ENCODE assay signal across 18 cellular contexts in genomic region chr2:10830203-10830602, GRCh38. TPM values are rescaled to one million over a fixed set of nuclear protein-coding genes. Genes with fewer than 3 reads are reported as not detected.
DNase-seq lines count a peak whose midpoint lies in the region; ATAC-seq, FAIRE-seq and TF ChIP-seq lines count a peak whose summit lies in the region.
"Had no signal": no experiment of that assay in that cellular context is flagged by ENCODE, and none has a peak within 500 bp of the region (broad histone marks: within the 10 kb centered on the region; RNA-seq: fewer than 3 reads in every experiment).

No MANE protein-coding gene starts in this region.

- TF ChIP-seq RAD21 in liver (IDR thresholded peaks at IDR 0.05): peak; percentile 34 to 59

- FAIRE-seq in small intestine (lab: Jason Lieb, UNC): no peak
- FAIRE-seq: GM12878, GM18507 had no signal

- no peak overlapping the region for H3K9ac ChIP-seq in liver (ENCODE audit: low read depth in 1 of 2, low read length in 2 of 2)

- H3K36me3 Mint-ChIP-seq in natural killer cell treated with Interleukin-12 subunit alpha and Interleukin-12 subunit beta and Interleukin-15 and Interleukin-18, amount 100 ng/mL, for 72 hours: no peaks in the 10 kb centered on the region
- H3K36me3 Mint-ChIP-seq in natural killer cell: no peaks in the 10 kb centered on the region

- WGBS in liver: 30% methylated on average over 8 of the region's 8 CpGs
- 26 to 61% (median 34%) methylated on average over 8 of the region's 8 CpGs for WGBS in small intestine, 3 donors
- WGBS in aorta, 2 donors: 66 to 67% methylated on average over 8 of the region's 8 CpGs
- 77 to 78% methylated on average over 8 of the region's 8 CpGs for WGBS in heart right ventricle, 2 donors

- no peaks in the 10 kb centered on the region for H3K9me3 ChIP-seq in liver (ENCODE audit: control insufficient read depth in 4 of 4, low read length in 3 of 4)
- no peaks in the 10 kb centered on the region for H3K9me3 ChIP-seq in small intestine (ENCODE audit: control insufficient read depth, low read depth)
- H3K9me3 ChIP-seq in aorta (ENCODE audit: control insufficient read depth, low read length): no peaks in the 10 kb centered on the region
- peaks cover 0 to 3% (median 0%) of the 10 kb centered on the region in 11 donors for H3K9me3 ChIP-seq in heart right ventricle

- ATAC-seq in natural killer cell treated with Interleukin-12 subunit alpha and Interleukin-12 subunit beta and Interleukin-15 and Interleukin-18, amount 100 ng/mL, for 72 hours: no peak
- ATAC-seq in natural killer cell (no peak), aorta (ENCODE audit: low FRiP score) (no peak), heart right ventricle (no peak)
- ATAC-seq: GM12878 had no signal

- intact Hi-C loops in natural killer cell (cut with micrococcal nuclease) (no loop called here), aorta (cut with DNase I) (loop anchor here in 1 of 2 donors (5.0 kb wide), 1 partner anchor 292 kb away; no protein-coding TSS in a partner anchor), heart right ventricle (cut with DNase I) (loop anchor here in 8 of 10 donors (5.0 to 10.0 kb wide), 7 partner anchors 82 to 755 kb away; partner anchors contain the start of gene KCNF1 (in 2 of the 8))

- H3K27me3 Mint-ChIP-seq in natural killer cell treated with Interleukin-12 subunit alpha and Interleukin-12 subunit beta and Interleukin-15 and Interleukin-18, amount 100 ng/mL, for 72 hours: peaks cover 11 to 29% of the 10 kb centered on the region in 2 donors
- peaks cover 31 to 48% of the 10 kb centered on the region in 2 donors for H3K27me3 Mint-ChIP-seq in natural killer cell (ENCODE audit: low read depth in 2 of 2)

- no peak overlapping the region for H3K27ac Mint-ChIP-seq in natural killer cell treated with Interleukin-12 subunit alpha and Interleukin-12 subunit beta and Interleukin-15 and Interleukin-18, amount 100 ng/mL, for 72 hours
- no peak overlapping the region for H3K27ac Mint-ChIP-seq in natural killer cell
- H3K27ac Mint-ChIP-seq: CD4-positive, alpha-beta T cell; HFFc6 had no signal

- H3K36me3 ChIP-seq in liver (ENCODE audit: control insufficient read depth in 4 of 4, insufficient read depth in 3 of 4, low read depth in 1 of 4, low read length in 3 of 4) (no peaks in the 10 kb centered on the region), small intestine (ENCODE audit: control insufficient read depth in 2 of 2, insufficient read depth in 2 of 2, low read length in 2 of 2) (no peaks in the 10 kb centered on the region), aorta (ENCODE audit: control insufficient read depth in 1 of 2, insufficient read depth in 2 of 2, low read length in 1 of 2) (no peaks in the 10 kb centered on the region), heart right ventricle (no peaks in the 10 kb centered on the region)

- H3K27ac ChIP-seq in liver (ENCODE audit: low read depth in 1 of 2, low read length in 2 of 2): no peak overlapping the region
- no peak overlapping the region for H3K27ac ChIP-seq in small intestine (ENCODE audit: low read depth in 1 of 2, low read length in 1 of 2)
- no peak overlapping the region for H3K27ac ChIP-seq in aorta (ENCODE audit: low read depth in 1 of 2, low read length in 2 of 2)
- no peak overlapping the region for H3K27ac ChIP-seq in heart right ventricle
- H3K27ac ChIP-seq: 22Rv1, HL-60 had no signal

- no peak overlapping the region for H3K4me3 Mint-ChIP-seq in natural killer cell treated with Interleukin-12 subunit alpha and Interleukin-12 subunit beta and Interleukin-15 and Interleukin-18, amount 100 ng/mL, for 72 hours
- H3K4me3 Mint-ChIP-seq in natural killer cell: no peak overlapping the region
- H3K4me3 Mint-ChIP-seq: CD4-positive, alpha-beta T cell; HFFc6 had no signal

- no peaks in the 10 kb centered on the region for H3K9me3 Mint-ChIP-seq in natural killer cell treated with Interleukin-12 subunit alpha and Interleukin-12 subunit beta and Interleukin-15 and Interleukin-18, amount 100 ng/mL, for 72 hours
- no peaks in the 10 kb centered on the region for H3K9me3 Mint-ChIP-seq in natural killer cell
- H3K9me3 Mint-ChIP-seq: CD4-positive, alpha-beta T cell; HFFc6 had no signal

- peaks cover 8 to 32% (median 23%) of the 10 kb centered on the region in 4 donors for H3K4me1 ChIP-seq in liver (ENCODE audit: control insufficient read depth in 4 of 4, insufficient read depth in 4 of 4, low read length in 3 of 4)
- H3K4me1 ChIP-seq in small intestine (ENCODE audit: control insufficient read depth in 2 of 2, insufficient read depth in 1 of 2, low read depth in 1 of 2, low read length in 1 of 2): no peaks in the 10 kb centered on the region
- no peaks in the 10 kb centered on the region for H3K4me1 ChIP-seq in aorta (ENCODE audit: control insufficient read depth in 1 of 2, insufficient read depth in 2 of 2, low read length in 2 of 2)
- peaks cover 0 to 12% (median 3%) of the 10 kb centered on the region in 9 donors for H3K4me1 ChIP-seq in heart right ventricle

- H3K4me3 ChIP-seq in liver (ENCODE audit: low read depth in 1 of 3, low read length in 3 of 3) (no peak overlapping the region), small intestine (ENCODE audit: low read depth in 1 of 2, low read length in 2 of 2) (no peak overlapping the region), aorta (ENCODE audit: low read length in 2 of 2) (no peak overlapping the region), heart right ventricle (no peak overlapping the region)
- H3K4me3 ChIP-seq: GM12878 had no signal

- DNase-seq in natural killer cell treated with Interleukin-12 subunit alpha and Interleukin-12 subunit beta and Interleukin-15 and Interleukin-18, amount 100 ng/mL, for 72 hours (ENCODE audit: low spot score): peak; percentile 32
- no peak for DNase-seq in natural killer cell
- peak; percentile 57 for DNase-seq in small intestine
- no peak for DNase-seq in DMS 273 treated with DMSO at 0.1 percent for 48 hours (lab: John Stamatoyannopoulos, UW)
- no peak for DNase-seq in RPMI8226
- no peak for DNase-seq in aorta
- DNase-seq in heart right ventricle: no peak
- DNase-seq: Calu3; CD4-positive, alpha-beta T cell; DMS79; HCEC 1CT; HFFc6; KBM-7 had no signal

- H3K4me1 Mint-ChIP-seq in natural killer cell treated with Interleukin-12 subunit alpha and Interleukin-12 subunit beta and Interleukin-15 and Interleukin-18, amount 100 ng/mL, for 72 hours (ENCODE audit: low read depth in 2 of 2): peaks cover 3 to 4% of the 10 kb centered on the region in 2 donors
- peaks cover 5 to 9% of the 10 kb centered on the region in 2 donors for H3K4me1 Mint-ChIP-seq in natural killer cell

- H3K27me3 ChIP-seq in liver (ENCODE audit: control insufficient read depth in 4 of 4, insufficient read depth in 4 of 4, low read length in 3 of 4): no peaks in the 10 kb centered on the region
- no peaks in the 10 kb centered on the region for H3K27me3 ChIP-seq in small intestine (ENCODE audit: control insufficient read depth in 2 of 2, insufficient read depth in 2 of 2, low read length in 2 of 2)
- no peaks in the 10 kb centered on the region for H3K27me3 ChIP-seq in aorta (ENCODE audit: control insufficient read depth in 1 of 2, insufficient read depth in 2 of 2, low read length in 1 of 2)
- peaks cover 0 to 64% (median 48%) of the 10 kb centered on the region in 7 donors for H3K27me3 ChIP-seq in heart right ventricle

- TF ChIP-seq CTCF in natural killer cell (IDR thresholded peaks at IDR 0.05) (no peak), liver (IDR thresholded peaks at IDR 0.05; ENCODE audit: low read depth, low read length, missing input control) (no peak), heart right ventricle (IDR thresholded peaks at IDR 0.05) (no peak)

TF ChIP-seq in liver, 16 proteins besides CTCF, POLR2A, EP300 and RAD21 (continues in another document):
- peak in 1 of 2 donors; percentile 31 for TF ChIP-seq JUND (IDR thresholded peaks at IDR 0.05)
- no peak for TF ChIP-seq TAF1 (conservative IDR thresholded peaks at IDR 0.05)
- TF ChIP-seq, protein P1, sequence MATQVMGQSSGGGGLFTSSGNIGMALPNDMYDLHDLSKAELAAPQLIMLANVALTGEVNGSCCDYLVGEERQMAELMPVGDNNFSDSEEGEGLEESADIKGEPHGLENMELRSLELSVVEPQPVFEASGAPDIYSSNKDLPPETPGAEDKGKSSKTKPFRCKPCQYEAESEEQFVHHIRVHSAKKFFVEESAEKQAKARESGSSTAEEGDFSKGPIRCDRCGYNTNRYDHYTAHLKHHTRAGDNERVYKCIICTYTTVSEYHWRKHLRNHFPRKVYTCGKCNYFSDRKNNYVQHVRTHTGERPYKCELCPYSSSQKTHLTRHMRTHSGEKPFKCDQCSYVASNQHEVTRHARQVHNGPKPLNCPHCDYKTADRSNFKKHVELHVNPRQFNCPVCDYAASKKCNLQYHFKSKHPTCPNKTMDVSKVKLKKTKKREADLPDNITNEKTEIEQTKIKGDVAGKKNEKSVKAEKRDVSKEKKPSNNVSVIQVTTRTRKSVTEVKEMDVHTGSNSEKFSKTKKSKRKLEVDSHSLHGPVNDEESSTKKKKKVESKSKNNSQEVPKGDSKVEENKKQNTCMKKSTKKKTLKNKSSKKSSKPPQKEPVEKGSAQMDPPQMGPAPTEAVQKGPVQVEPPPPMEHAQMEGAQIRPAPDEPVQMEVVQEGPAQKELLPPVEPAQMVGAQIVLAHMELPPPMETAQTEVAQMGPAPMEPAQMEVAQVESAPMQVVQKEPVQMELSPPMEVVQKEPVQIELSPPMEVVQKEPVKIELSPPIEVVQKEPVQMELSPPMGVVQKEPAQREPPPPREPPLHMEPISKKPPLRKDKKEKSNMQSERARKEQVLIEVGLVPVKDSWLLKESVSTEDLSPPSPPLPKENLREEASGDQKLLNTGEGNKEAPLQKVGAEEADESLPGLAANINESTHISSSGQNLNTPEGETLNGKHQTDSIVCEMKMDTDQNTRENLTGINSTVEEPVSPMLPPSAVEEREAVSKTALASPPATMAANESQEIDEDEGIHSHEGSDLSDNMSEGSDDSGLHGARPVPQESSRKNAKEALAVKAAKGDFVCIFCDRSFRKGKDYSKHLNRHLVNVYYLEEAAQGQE (IDR thresholded peaks at IDR 0.05): peak; percentile 64
- TF ChIP-seq ATF3 (IDR thresholded peaks at IDR 0.05): no peak
- TF ChIP-seq YY1 (IDR thresholded peaks at IDR 0.05): peak; percentile 88
- no peak for TF ChIP-seq FOXA2 (IDR thresholded peaks at IDR 0.05)
- TF ChIP-seq GABPA (IDR thresholded peaks at IDR 0.05 in 1 of 2, conservative IDR thresholded peaks at IDR 0.05 in 1 of 2): peak in 1 of 2 donors; percentile 54

RNA-seq across cellular contexts. Expression of gene PDIA6, which starts 17.6 kb away (rescaled TPM):
- 100 to 1,000 TPM; 214 to 236 TPM for total RNA-seq in natural killer cell treated with Interleukin-12 subunit alpha and Interleukin-12 subunit beta and Interleukin-15 and Interleukin-18, amount 100 ng/mL, for 72 hours
- total RNA-seq in natural killer cell (10 to 100 TPM; 57.4 to 81.2 (median 58.7) TPM), liver (100 to 1,000 TPM; 205 to 348 TPM), aorta (100 to 1,000 TPM; 118 to 128 TPM), heart right ventricle (100 to 1,000 TPM in 6 of 10 donors, 10 to 100 TPM in 4; 86.9 to 174 (median 107) TPM)
- polyA plus RNA-seq in liver (100 to 1,000 TPM; 159 to 287 TPM), small intestine (100 to 1,000 TPM in 1 of 3 donors, 10 to 100 TPM in 2; 24.4 to 311 (median 45.9) TPM), aorta (10 to 100 TPM; 89.4 to 92.2 TPM), heart right ventricle (100 to 1,000 TPM in 1 of 2 donors, 10 to 100 TPM in 1; 24.7 to 317 TPM)

Comparison
In these comparisons a context has a peak if more than half of its experiments do, and no peak if none do; other contexts are left out.
1. DNase-seq: peak in natural killer cell treated with Interleukin-12 subunit alpha and Interleukin-12 subunit beta and Interleukin-15 and Interleukin-18, amount 100 ng/mL, for 72 hours (single experiment) and small intestine (single experiment); none in natural killer cell (single experiment), DMS 273 treated with DMSO at 0.1 percent for 48 hours (single experiment), RPMI8226 (single experiment), aorta (0 of 2) and heart right ventricle (0 of 2).